Comparison of ENCODE assay signal across 16 cellular contexts in the genomic region with DNA sequence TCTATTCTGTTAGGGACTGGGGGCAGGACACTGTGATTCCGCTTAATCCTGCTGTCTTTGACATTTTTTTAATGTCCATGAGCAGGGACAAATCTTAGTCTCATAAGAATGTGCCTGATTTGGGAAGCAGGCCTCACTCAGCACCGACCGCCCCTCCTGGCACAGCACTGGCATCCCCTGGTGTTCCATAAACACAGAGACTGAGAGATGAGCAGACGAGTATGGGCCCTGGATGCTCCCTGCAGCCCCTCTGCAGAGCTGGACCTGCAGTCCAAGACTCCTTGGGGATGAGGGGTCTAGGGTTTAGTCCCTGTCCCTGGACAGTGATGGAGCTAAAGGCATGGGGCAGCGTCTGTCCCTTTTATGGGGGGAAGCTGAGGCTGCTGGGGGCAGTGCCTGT.
"Had no signal": no experiment of that assay in that cellular context is flagged by ENCODE, and none has a peak within 500 bp of the region (broad histone marks: within the 10 kb centered on the region; RNA-seq: fewer than 3 reads in every experiment).

No MANE protein-coding gene starts in this region.

- H3K36me3 ChIP-seq: pancreas, spleen had no signal

- H3K27me3 ChIP-seq: dorsolateral prefrontal cortex, pancreas, spleen, tibial nerve had no signal

- H3K4me3 ChIP-seq: dorsolateral prefrontal cortex, pancreas, spleen, tibial nerve had no signal

- H3K4me1 ChIP-seq: pancreas had no signal

- H3K9me3 ChIP-seq: pancreas, spleen, tibial nerve had no signal

- ATAC-seq: activated T-cell treated with anti-CD3 and anti-CD28 coated beads, Interleukin-2, amount 50 U/mL, for 72 hours; naive thymus-derived CD8-positive, alpha-beta T cell; pancreas had no signal

- H3K27ac ChIP-seq: dorsolateral prefrontal cortex, pancreas, spleen, tibial nerve, VCaP had no signal

- DNase-seq: activated CD4-positive, alpha-beta T cell treated with anti-CD3 and anti-CD28 coated beads, Interleukin-2, amount 50 U/mL, for 4 hours; activated CD4-positive, CD25-positive, alpha-beta regulatory T cell treated with anti-CD3 and anti-CD28 coated beads, Interleukin-2, amount 50 U/mL, for 72 hours; activated gamma-delta T cell treated with Interleukin-2 at 50 U/mL for 16 hours; activated T-cell treated with anti-CD3 and anti-CD28 coated beads, Interleukin-2, amount 50 U/mL, for 72 hours; amygdala; caudate nucleus; foreskin melanocyte; stimulated activated CD4-positive, alpha-beta T cell treated with anti-CD3 and anti-CD28 coated beads, Interleukin-4, amount 100 ng/mL, for 4 hours; stimulated activated naive CD4-positive, alpha-beta T cell; T-helper 2 cell had no signal
